19 cellular contexts compared by ENCODE assay signal in the genomic region with DNA sequence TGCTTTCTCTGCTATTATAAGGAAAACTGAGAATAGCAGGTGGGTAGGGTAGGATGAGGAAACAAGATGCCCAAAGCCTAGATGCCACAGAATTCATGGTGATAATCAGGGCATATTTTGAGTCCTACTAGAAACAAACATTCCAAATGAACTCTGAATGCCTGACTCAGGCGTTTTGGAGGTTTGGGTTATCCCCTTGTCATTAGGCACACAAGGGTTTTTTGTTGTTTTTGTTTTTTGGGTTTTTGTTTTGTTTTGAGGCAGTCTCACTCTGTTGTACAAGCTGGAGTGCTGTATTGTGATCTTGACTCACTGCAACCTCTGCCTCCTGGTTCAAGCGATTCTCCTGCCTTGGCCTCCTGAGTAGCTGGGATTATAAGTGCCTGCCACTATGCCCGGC. TPM values are rescaled to one million over a fixed set of nuclear protein-coding genes. Genes with fewer than 3 reads are reported as not detected.
DNase-seq lines count a peak whose midpoint lies in the region; ATAC-seq and TF ChIP-seq lines count a peak whose summit lies in the region.
"Had no signal": no experiment of that assay in that cellular context is flagged by ENCODE, and none has a peak within 500 bp of the region (broad histone marks: within the 10 kb centered on the region; RNA-seq: fewer than 3 reads in every experiment).

No MANE protein-coding gene starts in this region.

- H3K4me1 Mint-ChIP-seq in activated CD4-positive, alpha-beta T cell treated with anti-CD3 and anti-CD28 coated beads for 36 hours = peaks cover 13% of the 10 kb centered on the region
- H3K4me1 Mint-ChIP-seq in T-helper 2 cell treated with Interferon-gamma antibody and Interleukin-4, amounts not matched to agents 5 μg/mL and 100 μg/mL, for 36 hours (ENCODE audit: low read depth) = peaks cover 2% of the 10 kb centered on the region

- WGBS in testis, 2 donors = 52 to 63% methylated on average over 3 of the region's 3 CpGs

- H3K27me3 ChIP-seq in ascending aorta (no peaks in the 10 kb centered on the region), muscle layer of duodenum (ENCODE audit: low read depth, low read length) (no peaks in the 10 kb centered on the region), testis (no peaks in the 10 kb centered on the region)
- H3K27me3 ChIP-seq: adrenal gland, foreskin keratinocyte, tibial artery had no signal

- TF ChIP-seq CTCF in ascending aorta (IDR thresholded peaks at IDR 0.05) (no peak), testis (IDR thresholded peaks at IDR 0.05) (no peak)

- H3K27me3 Mint-ChIP-seq in activated CD4-positive, alpha-beta T cell treated with anti-CD3 and anti-CD28 coated beads for 36 hours = no peaks in the 10 kb centered on the region
- H3K27me3 Mint-ChIP-seq in T-helper 2 cell treated with Interferon-gamma antibody and Interleukin-4, amounts not matched to agents 5 μg/mL and 100 μg/mL, for 36 hours (ENCODE audit: low read depth) = no peaks in the 10 kb centered on the region

- peak; percentile 37 for ATAC-seq in activated CD4-positive, alpha-beta T cell treated with anti-CD3 and anti-CD28 coated beads for 36 hours
- ATAC-seq: activated CD4-positive, CD25-positive, alpha-beta regulatory T cell treated with anti-CD3 and anti-CD28 coated beads, Interleukin-2, amount 50 U/mL, for 24 hours; foreskin keratinocyte had no signal

- peaks cover 0 to 4% of the 10 kb centered on the region in 2 donors for H3K4me1 ChIP-seq in ascending aorta
- H3K4me1 ChIP-seq in muscle layer of duodenum (ENCODE audit: control insufficient read depth in 1 of 2, insufficient read depth in 2 of 2, low read length in 2 of 2) = peaks cover 6 to 14% of the 10 kb centered on the region in 2 donors
- peaks cover 39% of the 10 kb centered on the region for H3K4me1 ChIP-seq in testis
- H3K4me1 ChIP-seq: foreskin keratinocyte had no signal

- CTCF ChIA-PET in activated CD4-positive, alpha-beta T cell treated with anti-CD3 and anti-CD28 coated beads for 36 hours (lab: Charles Lee) = no interaction called here

- peak overlapping the region; percentile 82 for H3K27ac Mint-ChIP-seq in activated CD4-positive, alpha-beta T cell treated with anti-CD3 and anti-CD28 coated beads for 36 hours
- no peak overlapping the region for H3K27ac Mint-ChIP-seq in T-helper 2 cell treated with Interferon-gamma antibody and Interleukin-4, amounts not matched to agents 5 μg/mL and 100 μg/mL, for 36 hours

- no peak for DNase-seq in activated CD4-positive, alpha-beta T cell treated with anti-CD3 and anti-CD28 coated beads for 36 hours
- DNase-seq in activated CD4-positive, alpha-beta T cell treated with anti-CD3 and anti-CD28 coated beads, Interleukin-2, amount 50 U/mL, for 48 hours = no peak
- DNase-seq in ascending aorta (ENCODE audit: low spot score in 2 of 2) = no peak
- DNase-seq in testis = no peak
- no peak for DNase-seq in NCI-H446 treated with DMSO at 0.1 percent for 48 hours (lab: John Stamatoyannopoulos, UW)
- no peak for DNase-seq in NCI-H510A (lab: John Stamatoyannopoulos, UW)
- no peak for DNase-seq in T-helper 2 cell treated with Interferon-gamma antibody and Interleukin-4, amounts not matched to agents 5 μg/mL and 100 μg/mL, for 36 hours (ENCODE audit: low spot score)
- DNase-seq: 8988T, AML-193, foreskin keratinocyte, islet precursor cell, NCI-H146, NCI-H526, occipital lobe had no signal

- intact Hi-C loops in activated CD4-positive, alpha-beta T cell treated with anti-CD3 and anti-CD28 coated beads for 36 hours (cut with DNase I, micrococcal nuclease) = loop anchor here in 1 of 2 experiments (10.0 kb wide), 1 partner anchor 159 kb away; no protein-coding TSS in a partner anchor
- intact Hi-C loops in ascending aorta (cut with DNase I) (no loop called here), testis (cut with DNase I; ENCODE audit: low total_unique reads) (no loop called here)

- H3K9me3 Mint-ChIP-seq in activated CD4-positive, alpha-beta T cell treated with anti-CD3 and anti-CD28 coated beads for 36 hours (ENCODE audit: low read depth) = no peaks in the 10 kb centered on the region
- H3K9me3 Mint-ChIP-seq in T-helper 2 cell treated with Interferon-gamma antibody and Interleukin-4, amounts not matched to agents 5 μg/mL and 100 μg/mL, for 36 hours = no peaks in the 10 kb centered on the region

- no peak overlapping the region for H3K4me3 Mint-ChIP-seq in activated CD4-positive, alpha-beta T cell treated with anti-CD3 and anti-CD28 coated beads for 36 hours
- no peak overlapping the region for H3K4me3 Mint-ChIP-seq in T-helper 2 cell treated with Interferon-gamma antibody and Interleukin-4, amounts not matched to agents 5 μg/mL and 100 μg/mL, for 36 hours

- H3K27ac ChIP-seq in ascending aorta (peak overlapping the region; percentile 32 to 39), muscle layer of duodenum (ENCODE audit: low read length) (peak overlapping the region; percentile 14), testis (peak overlapping the region; percentile 22 to 66)
- H3K27ac ChIP-seq: foreskin keratinocyte had no signal

- H3K36me3 Mint-ChIP-seq in activated CD4-positive, alpha-beta T cell treated with anti-CD3 and anti-CD28 coated beads for 36 hours (ENCODE audit: low read depth) = peaks cover 61% of the 10 kb centered on the region
- H3K36me3 Mint-ChIP-seq in T-helper 2 cell treated with Interferon-gamma antibody and Interleukin-4, amounts not matched to agents 5 μg/mL and 100 μg/mL, for 36 hours (ENCODE audit: low read depth) = peaks cover 50% of the 10 kb centered on the region

- TF ChIP-seq POLR2A in testis (IDR thresholded peaks at IDR 0.05) = no peak

- H3K9me3 ChIP-seq in ascending aorta (no peaks in the 10 kb centered on the region), muscle layer of duodenum (ENCODE audit: control insufficient read depth in 1 of 2, low read length in 2 of 2) (no peaks in the 10 kb centered on the region), testis (no peaks in the 10 kb centered on the region)
- H3K9me3 ChIP-seq: adrenal gland, tibial artery had no signal

- POLR2A ChIA-PET in activated CD4-positive, alpha-beta T cell treated with anti-CD3 and anti-CD28 coated beads for 36 hours (lab: Charles Lee) = no interaction called here

- H3K36me3 ChIP-seq in ascending aorta = peaks cover 58 to 65% of the 10 kb centered on the region in 2 donors
- peaks cover 26 to 51% of the 10 kb centered on the region in 2 donors for H3K36me3 ChIP-seq in muscle layer of duodenum (ENCODE audit: control insufficient read depth in 1 of 2, insufficient read depth in 2 of 2, low read length in 2 of 2)
- H3K36me3 ChIP-seq in testis (ENCODE audit: low read depth, missing control alignments) = no peaks in the 10 kb centered on the region

- H3K4me3 ChIP-seq in ascending aorta = no peak overlapping the region
- H3K4me3 ChIP-seq in muscle layer of duodenum (ENCODE audit: low read depth in 1 of 2, low read length in 2 of 2) = no peak overlapping the region
- H3K4me3 ChIP-seq in testis = no peak overlapping the region
- H3K4me3 ChIP-seq: adrenal gland, lung, tibial artery had no signal

RNA-seq across cellular contexts. Expression of a gene that starts 19.2 kb away (rescaled TPM):
- not detected for total RNA-seq in activated CD4-positive, alpha-beta T cell treated with anti-CD3 and anti-CD28 coated beads for 36 hours
- 87.3 TPM for total RNA-seq in ascending aorta
- 10 to 100 TPM in 1 of 2 donors, 1 to 10 TPM in 1; 9.0 to 11.8 TPM for total RNA-seq in testis
- polyA plus RNA-seq in testis (ENCODE audit: insufficient read depth, low read depth, low replicate concordance) = 12.4 TPM

RNA-seq across cellular contexts. Expression of a gene that starts 32.4 kb away (rescaled TPM):
- total RNA-seq in activated CD4-positive, alpha-beta T cell treated with anti-CD3 and anti-CD28 coated beads for 36 hours = 100 to 1,000 TPM; 323 to 331 TPM
- 45.4 TPM for total RNA-seq in ascending aorta
- 100 to 1,000 TPM; 289 to 296 TPM for total RNA-seq in testis
- polyA plus RNA-seq in testis (ENCODE audit: insufficient read depth, low read depth, low replicate concordance) = 344 TPM

RNA-seq across cellular contexts. Expression of a gene that starts 33.0 kb away (rescaled TPM):
- 10 to 100 TPM; 61.2 to 63.5 TPM for total RNA-seq in activated CD4-positive, alpha-beta T cell treated with anti-CD3 and anti-CD28 coated beads for 36 hours
- total RNA-seq in ascending aorta = 3.0 TPM
- total RNA-seq in testis = 10 to 100 TPM; 37.2 to 43.4 TPM
- 39.3 TPM for polyA plus RNA-seq in testis (ENCODE audit: insufficient read depth, low read depth, low replicate concordance)

Comparison
In these comparisons a context has a peak if more than half of its experiments do, and no peak if none do; other contexts are left out.
1. RNA of a gene that starts 19.2 kb away (total RNA-seq): 87.3 TPM in ascending aorta (single experiment) and 9.0 to 11.8 TPM in testis; not detected in activated CD4-positive, alpha-beta T cell treated with anti-CD3 and anti-CD28 coated beads for 36 hours; every median in the first group is over 4 times any median in the second.
2. Peak in every context shown above with its lines, with median percentiles within 50 percentile points of each other: H3K27ac ChIP-seq.